ENCODE assay signal across 33 cellular contexts in genomic region chr1:185446131-185446530, GRCh38.
"Had no signal": no experiment of that assay in that cellular context is flagged by ENCODE, and none has a peak within 500 bp of the region (broad histone marks: within the 10 kb centered on the region; RNA-seq: fewer than 3 reads in every experiment).

No MANE protein-coding gene starts in this region.

- H3K36me3 ChIP-seq: neutrophil, ovary, right lobe of liver, sigmoid colon, spleen, suprapubic skin, tibial artery, transverse colon, upper lobe of right lung, uterus had no signal

- H3K4me1 Mint-ChIP-seq: naive B cell; nephron progenitor cell; stimulated activated memory B cell treated with anti-CD40 and anti-IgM and Interleukin-4, amounts not matched to agents 10 μg/mL and 1 μg/mL and 100 μg/mL, for 72 hours had no signal

- ATAC-seq: naive thymus-derived CD8-positive, alpha-beta T cell; psoas muscle; right cardiac atrium; right lobe of liver; stimulated activated memory B cell treated with anti-CD40 and anti-IgM and Interleukin-4, amounts not matched to agents 10 μg/mL and 1 μg/mL and 100 μg/mL, for 72 hours; stimulated activated naive CD8-positive, alpha-beta T cell treated with anti-CD3 and anti-CD28 coated beads, Interleukin-15, amount 100 ng/mL, for 72 hours; stimulated activated naive CD8-positive, alpha-beta T cell treated with anti-CD3 and anti-CD28 coated beads, Interleukin-15, Interleukin-2, amounts not matched to agents 100 U/mL and 50 U/mL, for 24 hours; upper lobe of right lung had no signal

- H3K4me3 Mint-ChIP-seq: naive B cell; naive thymus-derived CD8-positive, alpha-beta T cell; nephron progenitor cell; neural crest cell; stimulated activated memory B cell treated with anti-CD40 and anti-IgM and Interleukin-4, amounts not matched to agents 10 μg/mL and 1 μg/mL and 100 μg/mL, for 72 hours; stimulated activated naive CD8-positive, alpha-beta T cell treated with anti-CD3 and anti-CD28 coated beads, Interleukin-15, amount 100 ng/mL, for 72 hours; type B pancreatic cell had no signal

- H3K27ac Mint-ChIP-seq: naive B cell; nephron progenitor cell; progenitor cell of endocrine pancreas; stimulated activated memory B cell treated with anti-CD40 and anti-IgM and Interleukin-4, amounts not matched to agents 10 μg/mL and 1 μg/mL and 100 μg/mL, for 72 hours; stimulated activated naive CD8-positive, alpha-beta T cell treated with anti-CD3 and anti-CD28 coated beads, Interleukin-15, amount 100 ng/mL, for 72 hours; type B pancreatic cell had no signal

- H3K9me3 Mint-ChIP-seq: stimulated activated memory B cell treated with anti-CD40 and anti-IgM and Interleukin-4, amounts not matched to agents 10 μg/mL and 1 μg/mL and 100 μg/mL, for 72 hours had no signal

- H3K9ac ChIP-seq: parathyroid adenoma had no signal

- H2AFZ ChIP-seq: parathyroid adenoma had no signal

- H3K27ac ChIP-seq: neutrophil, ovary, parathyroid adenoma, psoas muscle, right lobe of liver, sigmoid colon, spleen, suprapubic skin, testis, tibial artery, transverse colon, upper lobe of right lung, uterus had no signal

- DNase-seq: naive B cell; naive thymus-derived CD8-positive, alpha-beta T cell; nephron progenitor cell; nucleus accumbens; ovary; posterior cingulate gyrus; psoas muscle; right cardiac atrium; right lobe of liver; sigmoid colon; small intestine; spleen; stimulated activated CD4-positive, alpha-beta T cell treated with anti-CD3 and anti-CD28 coated beads, Interleukin-12 subunit alpha, Interleukin-12 subunit beta, amount 100 ng/mL, for 4 hours; stimulated activated CD4-positive, alpha-beta T cell treated with anti-CD3 and anti-CD28 coated beads, Interleukin-1b, Interleukin-23, amount 100 ng/mL, for 48 hours; stimulated activated CD4-positive, alpha-beta T cell treated with anti-CD3 and anti-CD28 coated beads, Interleukin-4, amount 100 ng/mL, for 1 hour; stimulated activated CD4-positive, alpha-beta T cell treated with anti-CD3 and anti-CD28 coated beads, Interleukin-4, amount 100 ng/mL, for 4 hours; stimulated activated CD8-positive, alpha-beta memory T cell treated with anti-CD3 and anti-CD28 coated beads, Interleukin-4, amount 100 ng/mL, for 48 hours; stimulated activated naive CD4-positive, alpha-beta T cell; stimulated activated naive CD8-positive, alpha-beta T cell treated with anti-CD3 and anti-CD28 coated beads, Interleukin-15, amount 100 ng/mL, for 72 hours; stimulated activated naive CD8-positive, alpha-beta T cell treated with anti-CD3 and anti-CD28 coated beads, Interleukin-15, Interleukin-2, amounts not matched to agents 100 U/mL and 50 U/mL, for 24 hours; substantia nigra; testis; tibial artery; transverse colon; upper lobe of right lung; uterus had no signal

- H3K27me3 ChIP-seq: neutrophil, ovary, right lobe of liver, sigmoid colon, spleen, suprapubic skin, testis, tibial artery, transverse colon, upper lobe of right lung, uterus had no signal

- H3K9me3 ChIP-seq: neutrophil, ovary, psoas muscle, right lobe of liver, sigmoid colon, suprapubic skin, testis, tibial artery, transverse colon, upper lobe of right lung, uterus had no signal

- H3K79me2 ChIP-seq: parathyroid adenoma had no signal

- H3K4me3 ChIP-seq: ovary, psoas muscle, right lobe of liver, sigmoid colon, spleen, suprapubic skin, testis, tibial artery, transverse colon, upper lobe of right lung, uterus had no signal

- H3K4me1 ChIP-seq: parathyroid adenoma, psoas muscle, right lobe of liver, testis, tibial artery, upper lobe of right lung, uterus had no signal

- H3K36me3 Mint-ChIP-seq: naive B cell; stimulated activated memory B cell treated with anti-CD40 and anti-IgM and Interleukin-4, amounts not matched to agents 10 μg/mL and 1 μg/mL and 100 μg/mL, for 72 hours; type B pancreatic cell had no signal

- H3K27me3 Mint-ChIP-seq: naive B cell; naive thymus-derived CD8-positive, alpha-beta T cell; progenitor cell of endocrine pancreas; stimulated activated memory B cell treated with anti-CD40 and anti-IgM and Interleukin-4, amounts not matched to agents 10 μg/mL and 1 μg/mL and 100 μg/mL, for 72 hours; stimulated activated naive CD8-positive, alpha-beta T cell treated with anti-CD3 and anti-CD28 coated beads, Interleukin-15, amount 100 ng/mL, for 72 hours; type B pancreatic cell had no signal
